In the genomic region with DNA sequence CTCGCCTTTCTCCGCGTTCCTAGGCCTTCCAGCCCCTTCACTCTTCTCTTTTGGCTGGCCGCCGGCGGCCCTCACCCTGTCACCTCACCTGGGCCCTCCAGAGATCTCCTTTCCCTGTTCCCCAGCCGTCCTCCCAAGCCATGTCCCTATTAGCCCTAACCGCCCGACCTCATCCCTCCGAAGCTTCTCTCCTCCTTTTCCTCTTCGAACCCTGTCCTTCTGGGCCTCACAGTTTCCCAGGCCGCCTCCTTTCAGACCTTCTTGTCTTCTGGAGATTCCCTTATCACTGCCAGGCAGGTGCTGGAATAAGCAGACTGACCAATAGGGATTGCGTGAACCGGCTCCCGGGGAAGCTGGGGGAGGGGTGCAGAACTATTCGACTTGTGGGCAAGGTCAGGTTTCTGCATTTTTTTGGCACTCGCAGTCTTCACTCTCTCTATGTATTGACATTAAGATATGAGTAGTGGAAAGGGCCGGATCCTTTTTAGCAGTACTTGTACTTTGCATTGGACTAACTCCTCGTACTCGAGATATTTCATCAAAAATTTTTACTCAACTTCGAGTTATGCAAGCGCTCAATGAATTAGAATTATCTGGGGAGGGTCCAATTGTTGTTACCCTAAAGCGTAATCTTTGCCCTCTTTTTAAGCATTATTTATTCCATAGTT, we compare ENCODE assay signal across 8 cellular contexts. TPM values are rescaled to one million over a fixed set of nuclear protein-coding genes. Genes with fewer than 3 reads are reported as not detected.
DNase-seq lines count a peak whose midpoint lies in the region; ATAC-seq and TF ChIP-seq lines count a peak whose summit lies in the region.

No MANE protein-coding gene starts in this region.

- H4K20me1 ChIP-seq in OCI-LY7 (ENCODE audit: insufficient read depth, low read length): no peaks in the 10 kb centered on the region

- no peaks in the 10 kb centered on the region for H3K9me2 ChIP-seq in OCI-LY7 (ENCODE audit: insufficient read depth, low read length)

- 2% methylated on average over 23 of the region's 23 CpGs for WGBS in right cardiac atrium
- 2% methylated on average over 23 of the region's 23 CpGs for WGBS in prostate gland

- H2AFZ ChIP-seq in OCI-LY7 (ENCODE audit: low read length): peak overlapping the region; percentile 67

- H3K4me2 ChIP-seq in OCI-LY7 (ENCODE audit: low read length): peak overlapping the region; percentile 76

- H3K4me1 ChIP-seq in OCI-LY7 (ENCODE audit: insufficient read depth, low read length, poor library complexity, severe bottlenecking): peaks cover 24% of the 10 kb centered on the region
- H3K4me1 ChIP-seq in right cardiac atrium (ENCODE audit: control insufficient read depth, insufficient read depth, low read length): no peaks in the 10 kb centered on the region
- no peaks in the 10 kb centered on the region for H3K4me1 ChIP-seq in prostate gland (replicated peaks)

- H3K9me3 ChIP-seq in OCI-LY7 (ENCODE audit: low read length) (no peaks in the 10 kb centered on the region), right cardiac atrium (ENCODE audit: control insufficient read depth, low read length) (no peaks in the 10 kb centered on the region), prostate gland (no peaks in the 10 kb centered on the region)

- intact Hi-C loops in OCI-LY7 (cut with micrococcal nuclease; ENCODE audit: unreplicated experiment) (no loop called here), right cardiac atrium (cut with DNase I) (no loop called here), prostate gland (cut with DNase I) (loop anchor here (5.0 kb wide), 1 partner anchor 136 kb away; a partner anchor contains a TSS)

- ATAC-seq in HG02870 (IDR thresholded peaks at IDR 0.05; ENCODE audit: unreplicated experiment) (peak; percentile 16), right cardiac atrium (peak; percentile 25 to 29), HG02938 (IDR thresholded peaks at IDR 0.05; ENCODE audit: unreplicated experiment) (no peak), HG02759 (IDR thresholded peaks at IDR 0.05; ENCODE audit: unreplicated experiment) (no peak)

- BruUV-seq in OCI-LY7 (replicated peaks; lab: Mats Ljungman, UMichigan): no TSS peak

- TF ChIP-seq POLR2A in prostate gland (IDR thresholded peaks at IDR 0.05): no peak

- H3K27ac ChIP-seq in OCI-LY7 (ENCODE audit: low read depth, low read length, poor library complexity, severe bottlenecking) (peak overlapping the region; percentile 51), angular gyrus (ENCODE audit: low read depth, low read length) (peak overlapping the region; percentile 64), right cardiac atrium (ENCODE audit: low read length) (peak overlapping the region; percentile 63), prostate gland (peak overlapping the region; percentile 90 to 92)

- peaks cover 6% of the 10 kb centered on the region; the same call in 1 of the 2 replicates for H3K36me3 ChIP-seq in OCI-LY7 (ENCODE audit: insufficient read depth, low read length)
- H3K36me3 ChIP-seq in prostate gland: no peaks in the 10 kb centered on the region

- in situ Hi-C loops in Caki2 (cut with HindIII; ENCODE audit: low pct_unique_long_range_greater_than_20kb, low sequenced_read_pairs): no loop called here

- no peak for TF ChIP-seq CTCF in OCI-LY7 (conservative IDR thresholded peaks at IDR 0.05; ENCODE audit: low read length)
- no peak for TF ChIP-seq CTCF in prostate gland (IDR thresholded peaks at IDR 0.05)

- no peaks in the 10 kb centered on the region for H3K27me3 ChIP-seq in right cardiac atrium (ENCODE audit: control insufficient read depth, insufficient read depth)
- no peaks in the 10 kb centered on the region for H3K27me3 ChIP-seq in prostate gland (replicated peaks; ENCODE audit: insufficient read depth)

- H3K4me3 ChIP-seq in OCI-LY7 (ENCODE audit: low read depth, low read length, poor library complexity, severe bottlenecking) (peak overlapping the region; percentile 92), right cardiac atrium (ENCODE audit: low read length) (peak overlapping the region; percentile 81), prostate gland (peak overlapping the region; percentile 87 to 89)

- DNase-seq in Caki2 (ENCODE audit: low read depth) (peak; percentile 61), OCI-LY7 (ENCODE audit: low spot score) (peak; percentile 35), right cardiac atrium (peak; percentile 45 to 78 (median 77)), prostate gland (ENCODE audit: low spot score) (peak; percentile 47)

- POLR2A ChIA-PET in OCI-LY7 (lab: Charles Lee): no interaction called here

- CTCF ChIA-PET in OCI-LY7 (lab: Charles Lee; ENCODE audit: unreplicated experiment): no interaction called here

- H3K79me2 ChIP-seq in OCI-LY7 (ENCODE audit: insufficient read depth, low read depth, low read length): peaks cover 23% of the 10 kb centered on the region

RNA-seq across cellular contexts. Expression of a gene that starts 0.7 kb away (rescaled TPM):
- total RNA-seq in Caki2 (2014; rRNA removed; shearing (Covaris generic); ENCODE audit: low replicate concordance): 44.7 and 47.6 TPM in 2 replicates
- total RNA-seq in OCI-LY7 (2014; rRNA removed; shearing (Covaris generic)): 19.4 and 23.9 TPM in 2 replicates
- 24.2 and 25.7 TPM in 2 replicates for total RNA-seq in OCI-LY7 (2022)
- 10 to 100 TPM; 51.4 to 69.3 (median 54.5) TPM for total RNA-seq in right cardiac atrium
- 50.9 TPM for polyA plus RNA-seq in right cardiac atrium
- 10 to 100 TPM; 31.7 to 60.8 TPM for total RNA-seq in prostate gland

Comparison
In these comparisons a context has a peak if more than half of its experiments do, and no peak if none do; other contexts are left out.
1. ATAC-seq: peak in HG02870 (single experiment) and right cardiac atrium (2 of 2); none in HG02938 (single experiment) and HG02759 (single experiment).
2. Peak in every context shown above with its lines, with median percentiles within 50 percentile points of each other: DNase-seq, H3K27ac ChIP-seq and H3K4me3 ChIP-seq.